In genomic region chr1:176850871-176851270, GRCh38 we compare ENCODE assay signal across 7 cellular contexts.
"Had no signal": no experiment of that assay in that cellular context is flagged by ENCODE, and none has a peak within 500 bp of the region (broad histone marks: within the 10 kb centered on the region; RNA-seq: fewer than 3 reads in every experiment).

No MANE protein-coding gene starts in this region.

- H2AFZ ChIP-seq: GM23338 had no signal

- H3K4me1 Mint-ChIP-seq: H9 had no signal

- H3K27ac Mint-ChIP-seq: GM23338 had no signal

- H3K4me3 ChIP-seq: GM23338 had no signal

- ATAC-seq: GM23338 had no signal

- H3K27ac ChIP-seq: HL-60 had no signal

- FAIRE-seq: H1, H54 had no signal

- DNase-seq: H9, HCEC 1CT, IMR-90 had no signal

- H3K4me2 ChIP-seq: GM23338 had no signal

- H3K4me3 Mint-ChIP-seq: GM23338, H9 had no signal

- H3K9me3 Mint-ChIP-seq: GM23338, H9 had no signal
